ENCODE assay signal across 8 cellular contexts in genomic region chr19:13731147-13731964, GRCh38. TPM values are rescaled to one million over a fixed set of nuclear protein-coding genes. Genes with fewer than 3 reads are reported as not detected.
DNase-seq lines count a peak whose midpoint lies in the region; ATAC-seq lines count a peak whose summit lies in the region.

No MANE protein-coding gene starts in this region.

- H3K9me3 Mint-ChIP-seq in CD8-positive, alpha-beta memory T cell: no peaks in the 10 kb centered on the region
- H3K9me3 Mint-ChIP-seq in effector memory CD8-positive, alpha-beta T cell: no peaks in the 10 kb centered on the region

- H3K27ac Mint-ChIP-seq in CD8-positive, alpha-beta memory T cell: peak overlapping the region; percentile 78 to 97 (median 94)
- peak overlapping the region; percentile 49 to 85 for H3K27ac Mint-ChIP-seq in effector memory CD8-positive, alpha-beta T cell

- POLR2A ChIA-PET in CD8-positive, alpha-beta memory T cell (lab: Charles Lee): interaction anchor here (0.5 to 1.4 kb wide), 6 partner anchors 10 to 57 kb away, joined by 3 to 24 read pairs (median 5); a partner anchor contains a TSS

- no peaks in the 10 kb centered on the region for H3K27me3 ChIP-seq in CD8-positive, alpha-beta memory T cell (ENCODE audit: insufficient read depth, low read length, poor library complexity, severe bottlenecking)

- CTCF ChIA-PET in CD8-positive, alpha-beta memory T cell (lab: Charles Lee): interaction anchor here (0.8 to 1.9 kb wide), 5 partner anchors 9 to 343 kb away, joined by 3 to 5 read pairs (median 3); a partner anchor contains a TSS

- H3K36me3 ChIP-seq in CD8-positive, alpha-beta memory T cell (ENCODE audit: insufficient read depth, low read length): no peaks in the 10 kb centered on the region

- H3K27me3 Mint-ChIP-seq in CD8-positive, alpha-beta memory T cell: peaks cover 0 to 1% of the 10 kb centered on the region in 2 donors
- H3K27me3 Mint-ChIP-seq in effector memory CD8-positive, alpha-beta T cell: no peaks in the 10 kb centered on the region

- H3K36me3 Mint-ChIP-seq in CD8-positive, alpha-beta memory T cell: peaks cover 0 to 4% (median 0%) of the 10 kb centered on the region in 3 donors
- peaks cover 3% of the 10 kb centered on the region for H3K36me3 Mint-ChIP-seq in effector memory CD8-positive, alpha-beta T cell (ENCODE audit: insufficient read depth)

- peak overlapping the region; percentile 86 to 96 (median 89) for H3K4me3 Mint-ChIP-seq in CD8-positive, alpha-beta memory T cell
- peak overlapping the region; percentile 85 to 86 for H3K4me3 Mint-ChIP-seq in effector memory CD8-positive, alpha-beta T cell

- peak overlapping the region; percentile 69 for H3K27ac ChIP-seq in CD8-positive, alpha-beta memory T cell (ENCODE audit: low read depth, low read length)

- H3K4me1 Mint-ChIP-seq in CD8-positive, alpha-beta memory T cell: peaks cover 10 to 24% (median 17%) of the 10 kb centered on the region in 3 donors
- H3K4me1 Mint-ChIP-seq in effector memory CD8-positive, alpha-beta T cell (ENCODE audit: low read depth in 2 of 2): peaks cover 12 to 13% of the 10 kb centered on the region in 2 donors

- no peaks in the 10 kb centered on the region for H3K9me3 ChIP-seq in CD8-positive, alpha-beta memory T cell (ENCODE audit: low read length)

- peak overlapping the region; percentile 99 for H3K4me3 ChIP-seq in CD8-positive, alpha-beta memory T cell (ENCODE audit: low read length)

- peak; percentile 90 to 96 (median 93) for DNase-seq in CD8-positive, alpha-beta memory T cell
- peak; percentile 91 for DNase-seq in HT-29 (ENCODE audit: low spot score)
- DNase-seq in NK-92 treated with Interleukin-12 subunit alpha and Interleukin-12 subunit beta, amount 100 ng/mL, for 24 hours (lab: John Stamatoyannopoulos, UW): peak; percentile 90
- DNase-seq in activated CD8-positive, alpha-beta memory T cell treated with anti-CD3 and anti-CD28 coated beads for 48 hours (ENCODE audit: low read depth in 2 of 3, low spot score in 2 of 3): peak; percentile 80 to 90 (median 87)
- DNase-seq in effector memory CD8-positive, alpha-beta T cell: peak; percentile 93 to 94 (median 94)
- DNase-seq in medulla oblongata (ENCODE audit: extremely low spot score): peak; percentile 98
- DNase-seq in stimulated activated CD4-positive, alpha-beta T cell treated with anti-CD3 and anti-CD28 coated beads, TNF-alpha, amount 100 ng/mL, for 48 hours (ENCODE audit: low read depth in 3 of 3): peak; percentile 86 to 96 (median 89)

- H3K4me1 ChIP-seq in CD8-positive, alpha-beta memory T cell (ENCODE audit: insufficient read depth, low read length): peaks cover 16% of the 10 kb centered on the region

- ATAC-seq in GM19468 (IDR thresholded peaks at IDR 0.05; ENCODE audit: extremely low read depth, unreplicated experiment): peak; percentile 58
- peak; percentile 100 for ATAC-seq in effector memory CD8-positive, alpha-beta T cell (replicated peaks)

RNA-seq across cellular contexts. Expression of gene MRI1, which starts 33.0 kb away (rescaled TPM):
- total RNA-seq in CD8-positive, alpha-beta memory T cell: 10 to 100 TPM; 42.4 to 43.5 TPM
- polyA plus RNA-seq in CD8-positive, alpha-beta memory T cell: 19.0 TPM
- 21.9 and 22.2 TPM in 2 replicates for total RNA-seq in HT-29 (2014; rRNA removed; shearing (Covaris generic))

RNA-seq across cellular contexts. Expression of gene C19orf53, which starts 42.9 kb away (rescaled TPM):
- 100 to 1,000 TPM; 131 to 163 TPM for total RNA-seq in CD8-positive, alpha-beta memory T cell
- polyA plus RNA-seq in CD8-positive, alpha-beta memory T cell: 239 TPM
- total RNA-seq in HT-29 (2014; rRNA removed; shearing (Covaris generic)): 115 and 182 TPM in 2 replicates

Comparison
In these comparisons a context has a peak if more than half of its experiments do, and no peak if none do; other contexts are left out.
1. Peak in every context shown above with its lines: DNase-seq, ATAC-seq, H3K4me3 ChIP-seq and H3K27ac ChIP-seq.